ENCODE assay signal across 1 cellular context in genomic region chr7:27933691-27934565, GRCh38.
TF ChIP-seq lines count a peak whose summit lies in the region.

No MANE protein-coding gene starts in this region.

TF ChIP-seq in HEK293, 187 proteins besides CTCF, POLR2A, EP300 and RAD21 (continued from another document):
- no peak for TF ChIP-seq ZNF580 (tag by site-specific recombination; IDR thresholded peaks at IDR 0.05)
- TF ChIP-seq ZNF654 (tag by site-specific recombination; IDR thresholded peaks at IDR 0.05; ENCODE audit: low read depth): peak; percentile 49
- peak; percentile 61; the same call in 1 of the 2 replicates for TF ChIP-seq ZIC2 (tag by site-specific recombination; IDR thresholded peaks at IDR 0.05)
- TF ChIP-seq ZNF223 (tag by site-specific recombination; IDR thresholded peaks at IDR 0.05): no peak
- peak; percentile 82 for TF ChIP-seq FEZF1 (tag by site-specific recombination; IDR thresholded peaks at IDR 0.05)
- no peak for TF ChIP-seq ZNF76 (tag by site-specific recombination; IDR thresholded peaks at IDR 0.05; ENCODE audit: borderline replicate concordance, low read depth)
TF ChIP-seq in HEK293: peak in this region for 4.
